10 cellular contexts compared by ENCODE assay signal in the genomic region with DNA sequence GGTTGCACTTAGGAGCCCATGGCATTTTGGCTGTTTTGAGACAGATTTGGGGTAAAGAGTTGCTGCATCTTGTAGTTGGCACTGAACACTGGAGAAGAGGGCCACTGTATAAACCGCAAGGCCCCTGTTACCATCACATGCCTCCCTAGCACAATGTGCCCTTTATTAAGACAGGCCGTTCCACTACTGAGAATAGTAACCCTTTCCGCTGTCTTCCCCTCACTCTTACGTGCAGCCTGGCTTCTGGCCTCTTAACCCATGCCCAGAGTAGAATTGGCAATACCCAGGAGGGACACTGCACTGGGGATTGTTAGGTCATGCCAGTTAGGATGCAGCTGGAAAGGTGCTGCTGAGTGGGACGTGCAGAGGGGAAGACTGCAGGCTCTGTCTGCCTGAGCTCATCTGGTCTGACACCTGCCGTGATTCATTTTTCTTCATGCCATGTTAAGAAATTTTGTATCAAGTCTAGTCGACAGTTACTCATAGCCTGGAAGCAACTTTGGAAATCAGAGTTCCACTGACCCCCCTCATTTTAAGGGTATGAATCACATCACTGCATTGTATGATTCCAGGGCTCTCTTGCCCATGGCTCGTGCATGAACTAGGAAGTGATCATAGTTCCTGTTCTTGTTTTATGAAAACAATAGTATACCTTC.
DNase-seq lines count a peak whose midpoint lies in the region; ATAC-seq and TF ChIP-seq lines count a peak whose summit lies in the region.
"Had no signal": no experiment of that assay in that cellular context is flagged by ENCODE, and none has a peak within 500 bp of the region (broad histone marks: within the 10 kb centered on the region; RNA-seq: fewer than 3 reads in every experiment).

No MANE protein-coding gene starts in this region.

- no peaks in the 10 kb centered on the region for H3K27me3 ChIP-seq in left ventricle myocardium inferior (ENCODE audit: low read depth)
- no peaks in the 10 kb centered on the region for H3K27me3 ChIP-seq in prostate gland (replicated peaks; ENCODE audit: insufficient read depth)

- H3K9me3 Mint-ChIP-seq in natural killer cell treated with Interleukin-12 subunit alpha and Interleukin-12 subunit beta and Interleukin-15 and Interleukin-18, amount 100 ng/mL, for 72 hours = no peaks in the 10 kb centered on the region
- H3K9me3 Mint-ChIP-seq: stimulated activated naive B cell treated with anti-CD40 and anti-IgM and Interleukin-4, amounts not matched to agents 10 μg/mL and 1 μg/mL and 100 μg/mL, for 72 hours had no signal

- no peak overlapping the region for H3K4me3 Mint-ChIP-seq in natural killer cell treated with Interleukin-12 subunit alpha and Interleukin-12 subunit beta and Interleukin-15 and Interleukin-18, amount 100 ng/mL, for 72 hours

- H3K36me3 ChIP-seq in left ventricle myocardium inferior (no peaks in the 10 kb centered on the region), prostate gland (no peaks in the 10 kb centered on the region)

- H3K4me1 ChIP-seq in left ventricle myocardium inferior (peaks cover 99% of the 10 kb centered on the region), prostate gland (replicated peaks) (peaks cover 25% of the 10 kb centered on the region)

- H3K4me3 ChIP-seq in left ventricle myocardium inferior (peak overlapping the region; percentile 64), prostate gland (peak overlapping the region in 1 of 2 donors; percentile 18)

- no peak for TF ChIP-seq CTCF in left ventricle myocardium inferior (IDR thresholded peaks at IDR 0.05; ENCODE audit: borderline replicate concordance)
- TF ChIP-seq CTCF in prostate gland (IDR thresholded peaks at IDR 0.05) = no peak

- TF ChIP-seq POLR2A in prostate gland (IDR thresholded peaks at IDR 0.05) = no peak

- H3K27ac ChIP-seq in left ventricle myocardium inferior (replicated peaks) = peak overlapping the region; percentile 97
- H3K27ac ChIP-seq in prostate gland = peak overlapping the region; percentile 82 to 84

- H3K27me3 Mint-ChIP-seq in natural killer cell treated with Interleukin-12 subunit alpha and Interleukin-12 subunit beta and Interleukin-15 and Interleukin-18, amount 100 ng/mL, for 72 hours = peaks cover 0 to 10% of the 10 kb centered on the region in 2 donors

- ATAC-seq in natural killer cell treated with Interleukin-12 subunit alpha and Interleukin-12 subunit beta and Interleukin-15 and Interleukin-18, amount 100 ng/mL, for 72 hours = no peak
- no peak for ATAC-seq in HG02870 (IDR thresholded peaks at IDR 0.05; ENCODE audit: unreplicated experiment)
- ATAC-seq: stimulated activated naive B cell treated with anti-CD40 and anti-IgM and Interleukin-4, amounts not matched to agents 10 μg/mL and 1 μg/mL and 100 μg/mL, for 72 hours had no signal

- H3K27ac Mint-ChIP-seq in natural killer cell treated with Interleukin-12 subunit alpha and Interleukin-12 subunit beta and Interleukin-15 and Interleukin-18, amount 100 ng/mL, for 72 hours = no peak overlapping the region
- H3K27ac Mint-ChIP-seq: stimulated activated naive B cell treated with anti-CD40 and anti-IgM and Interleukin-4, amounts not matched to agents 10 μg/mL and 1 μg/mL and 100 μg/mL, for 72 hours had no signal

- no peaks in the 10 kb centered on the region for H3K36me3 Mint-ChIP-seq in natural killer cell treated with Interleukin-12 subunit alpha and Interleukin-12 subunit beta and Interleukin-15 and Interleukin-18, amount 100 ng/mL, for 72 hours
- H3K36me3 Mint-ChIP-seq: stimulated activated naive B cell treated with anti-CD40 and anti-IgM and Interleukin-4, amounts not matched to agents 10 μg/mL and 1 μg/mL and 100 μg/mL, for 72 hours had no signal

- H3K4me1 Mint-ChIP-seq in natural killer cell treated with Interleukin-12 subunit alpha and Interleukin-12 subunit beta and Interleukin-15 and Interleukin-18, amount 100 ng/mL, for 72 hours (ENCODE audit: low read depth in 2 of 2) = peaks cover 7 to 8% of the 10 kb centered on the region in 2 donors

- 12% methylated on average over 8 of the region's 8 CpGs for WGBS in prostate gland

- H3K9me3 ChIP-seq in left ventricle myocardium inferior (replicated peaks) = no peaks in the 10 kb centered on the region
- H3K9me3 ChIP-seq in prostate gland = no peaks in the 10 kb centered on the region

- DNase-seq in C1 segment of cervical spinal cord (lab: John Stamatoyannopoulos, UW) = peak in 11 of 14 donors; percentile 48 to 82 (median 67)
- DNase-seq in anterior cingulate cortex (lab: John Stamatoyannopoulos, UW) = peak in 48 of 58 donors; percentile 17 to 89 (median 62)
- peak; percentile 47 for DNase-seq in left ventricle myocardium inferior
- DNase-seq in prostate gland (ENCODE audit: low spot score) = no peak
- no peak for DNase-seq in activated CD4-positive, alpha-beta T cell treated with anti-CD3 and anti-CD28 coated beads, Interleukin-2, amount 50 U/mL, for 48 hours
- DNase-seq in natural killer cell treated with Interleukin-12 subunit alpha and Interleukin-12 subunit beta and Interleukin-15 and Interleukin-18, amount 100 ng/mL, for 72 hours (ENCODE audit: low spot score) = no peak
- DNase-seq in DMS153 treated with DMSO at 0.1 percent for 48 hours (lab: John Stamatoyannopoulos, UW; ENCODE audit: unreplicated experiment) = no peak
- DNase-seq: GDM1; stimulated activated naive B cell treated with anti-CD40 and anti-IgM and Interleukin-4, amounts not matched to agents 10 μg/mL and 1 μg/mL and 100 μg/mL, for 72 hours had no signal

- intact Hi-C loops in left ventricle myocardium inferior (cut with micrococcal nuclease) = loop anchor here (5.0 to 10.0 kb wide), 2 partner anchors 60 to 67 kb away; no protein-coding TSS in a partner anchor
- intact Hi-C loops in prostate gland (cut with DNase I) = loop anchor here (5.0 kb wide), 2 partner anchors 43 to 77 kb away; no protein-coding TSS in a partner anchor

Comparison
In these comparisons a context has a peak if more than half of its experiments do, and no peak if none do; other contexts are left out.
1. DNase-seq: peak in C1 segment of cervical spinal cord (11 of 14), anterior cingulate cortex (48 of 58) and left ventricle myocardium inferior (single experiment); none in prostate gland (single experiment), activated CD4-positive, alpha-beta T cell treated with anti-CD3 and anti-CD28 coated beads, Interleukin-2, amount 50 U/mL, for 48 hours (0 of 2), natural killer cell treated with Interleukin-12 subunit alpha and Interleukin-12 subunit beta and Interleukin-15 and Interleukin-18, amount 100 ng/mL, for 72 hours (single experiment) and DMS153 treated with DMSO at 0.1 percent for 48 hours (single experiment).